9 cellular contexts compared by ENCODE assay signal in the genomic region with DNA sequence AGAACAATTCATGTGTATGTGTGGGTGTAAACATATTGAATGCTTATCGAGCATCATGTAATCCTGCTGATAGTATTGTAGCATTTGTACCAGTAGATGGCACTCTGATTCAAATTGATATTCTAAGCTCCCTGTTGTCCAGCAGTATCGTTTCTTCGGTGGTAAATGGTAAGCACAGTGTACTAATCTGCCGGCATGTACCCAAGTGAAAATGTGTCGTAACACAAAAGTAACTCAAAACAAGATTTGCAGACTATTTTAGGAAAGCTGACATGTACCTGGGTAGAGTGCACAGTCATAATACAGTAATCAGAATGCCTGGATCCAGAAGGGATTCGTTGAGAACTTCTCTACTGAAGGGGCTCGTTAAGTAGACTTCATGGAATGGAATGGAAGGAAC. TPM values are rescaled to one million over a fixed set of nuclear protein-coding genes. Genes with fewer than 3 reads are reported as not detected.
DNase-seq lines count a peak whose midpoint lies in the region; ATAC-seq and TF ChIP-seq lines count a peak whose summit lies in the region.
"Had no signal": no experiment of that assay in that cellular context is flagged by ENCODE, and none has a peak within 500 bp of the region (broad histone marks: within the 10 kb centered on the region; RNA-seq: fewer than 3 reads in every experiment).

No MANE protein-coding gene starts in this region.

- peak overlapping the region; percentile 8 for H3K27ac Mint-ChIP-seq in T-helper 17 cell

- no peak overlapping the region for H3K4me3 ChIP-seq in fibroblast of pulmonary artery (replicated peaks; ENCODE audit: low read depth, low read length)
- H3K4me3 ChIP-seq: BLaER1 had no signal

- H3K4me1 Mint-ChIP-seq in T-helper 17 cell, result peaks cover 5% of the 10 kb centered on the region

- peak; percentile 75 for TF ChIP-seq CTCF in fibroblast of pulmonary artery (IDR thresholded peaks at IDR 0.05; ENCODE audit: low read length, missing control alignments)

- ATAC-seq in HG02759 (IDR thresholded peaks at IDR 0.05; ENCODE audit: unreplicated experiment) (peak; percentile 67), T-helper 17 cell (no peak), HG02571 (IDR thresholded peaks at IDR 0.05; ENCODE audit: unreplicated experiment) (no peak)

- DNase-seq in DMS153 treated with DMSO at 0.1 percent for 48 hours (lab: John Stamatoyannopoulos, UW; ENCODE audit: unreplicated experiment), result peak; percentile 24
- DNase-seq in DMS153 (lab: John Stamatoyannopoulos, UW), result no peak
- peak; percentile 65 to 71 for DNase-seq in NCI-H2081 (lab: John Stamatoyannopoulos, UW)
- DNase-seq in T-helper 17 cell, result no peak
- DNase-seq in fibroblast of pulmonary artery (ENCODE audit: low read depth), result peak; percentile 91
- peak; percentile 47 for DNase-seq in non-pigmented ciliary epithelial cell (ENCODE audit: low read depth)

- peak overlapping the region; percentile 7 for H3K4me3 Mint-ChIP-seq in T-helper 17 cell

- peaks cover 47% of the 10 kb centered on the region for H3K27me3 Mint-ChIP-seq in T-helper 17 cell

- H3K9me3 ChIP-seq in T-helper 17 cell (ENCODE audit: control insufficient read depth, low read length, poor library complexity, severe bottlenecking), result no peaks in the 10 kb centered on the region
- H3K9me3 ChIP-seq: BLaER1 had no signal

- peaks cover 3% of the 10 kb centered on the region for H3K36me3 Mint-ChIP-seq in T-helper 17 cell (ENCODE audit: low read depth)

RNA-seq across cellular contexts. Expression of a gene that starts 31.7 kb away (rescaled TPM):
- total RNA-seq in T-helper 17 cell, result under 1 TPM in 1 of 2 donors, not detected in 1; 0.52 TPM

Comparison
In these comparisons a context has a peak if more than half of its experiments do, and no peak if none do; other contexts are left out.
1. DNase-seq: peak in DMS153 treated with DMSO at 0.1 percent for 48 hours (single experiment), NCI-H2081 (2 of 2), fibroblast of pulmonary artery (single experiment) and non-pigmented ciliary epithelial cell (single experiment); none in DMS153 (single experiment) and T-helper 17 cell (0 of 3).